ENCODE assay signal across 16 cellular contexts in the genomic region with DNA sequence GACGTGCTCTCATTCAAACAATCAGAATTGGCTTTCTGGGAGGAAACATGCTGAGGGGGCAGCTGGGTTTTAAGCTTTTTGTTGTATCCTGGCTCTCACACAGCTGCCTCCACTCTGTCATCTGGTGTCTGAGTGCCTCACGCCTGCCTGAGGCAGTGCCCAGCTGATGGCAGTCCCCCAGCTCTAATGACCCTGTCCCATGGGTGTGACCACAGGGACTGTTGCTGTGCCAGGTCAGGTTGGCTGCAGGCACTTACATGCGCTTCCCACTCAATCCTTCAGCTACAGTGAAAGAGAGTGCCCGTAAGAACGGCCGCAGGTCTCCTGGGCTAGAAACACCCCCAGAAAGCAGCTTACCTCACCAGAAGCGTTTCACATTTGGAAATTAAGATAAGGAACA. TPM values are rescaled to one million over a fixed set of nuclear protein-coding genes. Genes with fewer than 3 reads are reported as not detected.
A peak's percentile ranks its signal among the peaks of the same experiment; 100 is the strongest.
DNase-seq lines count a peak whose midpoint lies in the region; ATAC-seq, FAIRE-seq and TF ChIP-seq lines count a peak whose summit lies in the region.
"Had no signal": no experiment of that assay in that cellular context is flagged by ENCODE, and none has a peak within 500 bp of the region (broad histone marks: within the 10 kb centered on the region; RNA-seq: fewer than 3 reads in every experiment).

No MANE protein-coding gene starts in this region.

- peak overlapping the region; percentile 36 to 88 (median 78) for H3K27ac ChIP-seq in body of pancreas
- H3K27ac ChIP-seq: KMS-11 had no signal

- 63 to 66% methylated on average over 5 to 7 of the region's 7 CpGs for WGBS in body of pancreas, 2 donors

- TF ChIP-seq CTCF in BE2C (IDR thresholded peaks at IDR 0.05; ENCODE audit: low read depth, low read length) (no peak), body of pancreas (IDR thresholded peaks at IDR 0.05) (no peak)

- DNase-seq in BE2C (peak; percentile 54), NCI-H1092 (lab: John Stamatoyannopoulos, UW) (peak; percentile 75), body of pancreas (peak; percentile 34 to 62 (median 53)), mesenteric fat pad (ENCODE audit: low spot score) (peak; percentile 86), Ammon's horn (ENCODE audit: low spot score) (no peak), RCC 7860 (ENCODE audit: low spot score) (no peak), SKM-1 treated with dmso at 0.1 percent for 144 hours (lab: John Stamatoyannopoulos, UW; ENCODE audit: unreplicated experiment) (no peak)
- DNase-seq: activated CD4-positive, alpha-beta memory T cell treated with anti-CD3 and anti-CD28 coated beads for 36 hours; effector CD8-positive, alpha-beta T cell; foreskin melanocyte; NCI-H446 treated with DMSO at 0.1 percent for 48 hours; stimulated activated naive CD4-positive, alpha-beta T cell treated with Interleukin-2 at 50 U/mL for 16 hours; T1000 had no signal

- H3K9me3 ChIP-seq in BE2C = no peaks in the 10 kb centered on the region
- no peaks in the 10 kb centered on the region for H3K9me3 ChIP-seq in body of pancreas
- H3K9me3 ChIP-seq: HAP-1 had no signal

- H3K4me1 ChIP-seq in BE2C = no peaks in the 10 kb centered on the region
- H3K4me1 ChIP-seq in body of pancreas = peaks cover 41% of the 10 kb centered on the region
- H3K4me1 ChIP-seq: HAP-1 had no signal

- H3K27me3 ChIP-seq in BE2C (no peaks in the 10 kb centered on the region), body of pancreas (no peaks in the 10 kb centered on the region)

- peak; percentile 45 for ATAC-seq in body of pancreas
- no peak for ATAC-seq in HG02759 (IDR thresholded peaks at IDR 0.05; ENCODE audit: unreplicated experiment)

- no peak overlapping the region for H3K4me3 ChIP-seq in BE2C (ENCODE audit: low read depth, low read length)
- no peak overlapping the region for H3K4me3 ChIP-seq in body of pancreas
- H3K4me3 ChIP-seq: HAP-1 had no signal

- H3K36me3 ChIP-seq in BE2C = 0 out of 2 replicates have a peak, but pooled peaks cover 6% of the 10 kb centered on the region
- peaks cover 0 to 33% of the 10 kb centered on the region in 2 donors for H3K36me3 ChIP-seq in body of pancreas (replicated peaks in 1 of 2; ENCODE audit: insufficient read depth in 1 of 2, low read depth in 2 of 2)

- intact Hi-C loops in body of pancreas (cut with DNase I) = no loop called here

- FAIRE-seq in RCC 7860 (lab: Jason Lieb, UNC) = no peak

- peak in 2 of 3 donors; percentile 19 to 21 for TF ChIP-seq POLR2A in body of pancreas (IDR thresholded peaks at IDR 0.05)

RNA-seq across cellular contexts. Expression of a gene that starts 53.6 kb away (rescaled TPM):
- 14.9 TPM for polyA plus RNA-seq in BE2C (2012; ENCODE audit: insufficient read depth, insufficient read length, low read depth)
- total RNA-seq in body of pancreas (10 to 100 TPM; 64.3 to 73.2 TPM), mesenteric fat pad (57.3 TPM)

Comparison
In these comparisons a context has a peak if more than half of its experiments do, and no peak if none do; other contexts are left out.
1. DNase-seq: peak in BE2C (single experiment), NCI-H1092 (single experiment), body of pancreas (4 of 4) and mesenteric fat pad (single experiment); none in Ammon's horn (single experiment), RCC 7860 (single experiment) and SKM-1 treated with dmso at 0.1 percent for 144 hours (single experiment).